ENCODE assay signal across 13 cellular contexts in genomic region chr9:37574241-37574721, GRCh38. TPM values are rescaled to one million over a fixed set of nuclear protein-coding genes. Genes with fewer than 3 reads are reported as not detected.
DNase-seq lines count a peak whose midpoint lies in the region; ATAC-seq, FAIRE-seq and TF ChIP-seq lines count a peak whose summit lies in the region.
"Had no signal": no experiment of that assay in that cellular context is flagged by ENCODE, and none has a peak within 500 bp of the region (broad histone marks: within the 10 kb centered on the region; RNA-seq: fewer than 3 reads in every experiment).

No MANE protein-coding gene starts in this region.

- H4K20me1 ChIP-seq in SK-N-SH (ENCODE audit: insufficient read depth), result no peaks in the 10 kb centered on the region
- H4K20me1 ChIP-seq in astrocyte (ENCODE audit: insufficient read depth, low read length), result peaks cover 26% of the 10 kb centered on the region

- H3K9me2 ChIP-seq in SK-N-SH, result no peaks in the 10 kb centered on the region

- H3K79me2 ChIP-seq in SK-N-SH (ENCODE audit: insufficient read depth) (peaks cover 26% of the 10 kb centered on the region), astrocyte (ENCODE audit: insufficient read depth, low read length) (peaks cover 36% of the 10 kb centered on the region)

- H3K4me2 ChIP-seq in SK-N-SH, result no peak overlapping the region
- peak overlapping the region; percentile 49 for H3K4me2 ChIP-seq in astrocyte (ENCODE audit: low read length)

- CTCF ChIA-PET in SK-N-SH (lab: Yijun Ruan, JAX), result interaction anchor here (0.7 to 1.8 kb wide), 2 partner anchors 9 to 64 kb away, joined by 3 to 7 read pairs; no protein-coding TSS in a partner anchor

- no peak for ATAC-seq in SK-N-SH treated with all-trans-retinoic acid at 6 μM for 48 hours
- ATAC-seq in left colon, result peak; percentile 55
- no peak for ATAC-seq in GM19324 (IDR thresholded peaks at IDR 0.05; ENCODE audit: low FRiP score, unreplicated experiment)
- no peak for ATAC-seq in HG03280 (IDR thresholded peaks at IDR 0.05; ENCODE audit: unreplicated experiment)
- ATAC-seq: HCT116, K562 had no signal

- no peak for TF ChIP-seq EP300 in SK-N-SH (IDR thresholded peaks at IDR 0.05; ENCODE audit: borderline replicate concordance in 1 of 2, low read depth in 1 of 2, low read length in 1 of 2)

- H3K27ac Mint-ChIP-seq in astrocyte (ENCODE audit: unreplicated experiment), result peak overlapping the region; percentile 8
- H3K27ac Mint-ChIP-seq: activated CD4-positive, alpha-beta memory T cell treated with anti-CD3 and anti-CD28 coated beads for 36 hours had no signal

- peaks cover 3 to 7% of the 10 kb centered on the region in 2 experiments for H3K36me3 ChIP-seq in SK-N-SH (replicated peaks in 1 of 2; ENCODE audit: control insufficient read depth in 1 of 2, insufficient read depth in 2 of 2, low read length in 1 of 2)
- no peaks in the 10 kb centered on the region for H3K36me3 ChIP-seq in astrocyte (ENCODE audit: insufficient read depth, low read length)
- no peaks in the 10 kb centered on the region for H3K36me3 ChIP-seq in uterus
- H3K36me3 ChIP-seq in Peyer's patch, result no peaks in the 10 kb centered on the region

- DNase-seq in SK-N-SH (peak; percentile 25), astrocyte (ENCODE audit: low read depth) (no peak), left colon (no peak), uterus (no peak), Peyer's patch (no peak)
- DNase-seq: activated CD4-positive, alpha-beta memory T cell treated with anti-CD3 and anti-CD28 coated beads for 36 hours; OCI-M1 had no signal

- peaks cover 2% of the 10 kb centered on the region for H3K36me3 Mint-ChIP-seq in astrocyte (ENCODE audit: low read depth, unreplicated experiment)

- no peak for TF ChIP-seq CTCF in SK-N-SH (IDR thresholded peaks at IDR 0.05)
- no peak for TF ChIP-seq CTCF in astrocyte (IDR thresholded peaks at IDR 0.05; ENCODE audit: insufficient read depth, low read depth, low read length)
- TF ChIP-seq CTCF in uterus (IDR thresholded peaks at IDR 0.05), result no peak
- no peak for TF ChIP-seq CTCF in Peyer's patch (IDR thresholded peaks at IDR 0.05)

- H2AFZ ChIP-seq in SK-N-SH (ENCODE audit: low read depth) (no peak overlapping the region), astrocyte (ENCODE audit: low read depth, low read length) (no peak overlapping the region)

- POLR2A ChIA-PET in SK-N-SH (lab: Yijun Ruan, JAX), result interaction anchor here (0.6 to 4.0 kb wide), 3 partner anchors 8 to 520 kb away, joined by 3 to 20 read pairs (median 7); partner anchors contain the start of gene TOMM5

- H3K4me1 Mint-ChIP-seq in astrocyte (ENCODE audit: low read depth, unreplicated experiment), result peaks cover 22% of the 10 kb centered on the region

- H3K27me3 ChIP-seq in SK-N-SH (ENCODE audit: insufficient read depth) (no peaks in the 10 kb centered on the region), astrocyte (ENCODE audit: insufficient read depth, low read length) (no peaks in the 10 kb centered on the region), uterus (no peaks in the 10 kb centered on the region), Peyer's patch (no peaks in the 10 kb centered on the region)

- peaks cover 14% of the 10 kb centered on the region for H3F3A ChIP-seq in SK-N-SH (replicated peaks; ENCODE audit: insufficient read depth)

- FAIRE-seq in astrocyte (lab: Jason Lieb, UNC), result no peak
- FAIRE-seq: K562 had no signal

- peaks cover 12 to 15% of the 10 kb centered on the region in 2 experiments; a peak in 3 of 4 replicates for H3K4me1 ChIP-seq in SK-N-SH (ENCODE audit: control insufficient read depth in 1 of 2, insufficient read depth in 2 of 2, low read depth in 1 of 2, low read length in 1 of 2)
- H3K4me1 ChIP-seq in astrocyte (ENCODE audit: insufficient read depth, low read length), result peaks cover 18% of the 10 kb centered on the region
- H3K4me1 ChIP-seq in uterus, result no peaks in the 10 kb centered on the region
- H3K4me1 ChIP-seq in Peyer's patch, result peaks cover 0 to 25% (median 4%) of the 10 kb centered on the region in 4 donors

- H3K4me3 ChIP-seq in SK-N-SH (ENCODE audit: low read depth in 2 of 2, low read length in 1 of 2) (no peak overlapping the region), astrocyte (ENCODE audit: insufficient read depth, low read depth, low read length) (no peak overlapping the region), uterus (no peak overlapping the region), Peyer's patch (no peak overlapping the region)
- H3K4me3 ChIP-seq: K562 had no signal

- H3K27me3 Mint-ChIP-seq in astrocyte (ENCODE audit: low read depth, unreplicated experiment), result no peaks in the 10 kb centered on the region
- H3K27me3 Mint-ChIP-seq: activated CD4-positive, alpha-beta memory T cell treated with anti-CD3 and anti-CD28 coated beads for 36 hours had no signal

- H3K9ac ChIP-seq in SK-N-SH (no peak overlapping the region), astrocyte (ENCODE audit: low read length) (peak overlapping the region; percentile 23)

- H3K4me3 Mint-ChIP-seq in astrocyte (ENCODE audit: unreplicated experiment), result peak overlapping the region; percentile 36
- H3K4me3 Mint-ChIP-seq: activated CD4-positive, alpha-beta memory T cell treated with anti-CD3 and anti-CD28 coated beads for 36 hours had no signal

- H3K27ac ChIP-seq in SK-N-SH (ENCODE audit: low read depth in 2 of 2, low read length in 1 of 2) (peak overlapping the region in 1 of 2 experiments; percentile 87; a peak in 2 of 4 replicates), astrocyte (ENCODE audit: low read depth, low read length) (no peak overlapping the region), uterus (peak overlapping the region; percentile 45 to 83), Peyer's patch (no peak overlapping the region)
- H3K27ac ChIP-seq: coronary artery had no signal

- H3K9me3 Mint-ChIP-seq in astrocyte (ENCODE audit: unreplicated experiment), result no peaks in the 10 kb centered on the region
- H3K9me3 Mint-ChIP-seq: activated CD4-positive, alpha-beta memory T cell treated with anti-CD3 and anti-CD28 coated beads for 36 hours had no signal

- H3K9me3 ChIP-seq in SK-N-SH, result no peaks in the 10 kb centered on the region
- H3K9me3 ChIP-seq in astrocyte (ENCODE audit: insufficient read depth, low read depth, low read length), result no peaks in the 10 kb centered on the region
- no peaks in the 10 kb centered on the region for H3K9me3 ChIP-seq in uterus
- H3K9me3 ChIP-seq in Peyer's patch, result no peaks in the 10 kb centered on the region

- TF ChIP-seq POLR2A in uterus (IDR thresholded peaks at IDR 0.05), result no peak
- TF ChIP-seq POLR2A in Peyer's patch (IDR thresholded peaks at IDR 0.05), result no peak

- TF ChIP-seq RAD21 in SK-N-SH (IDR thresholded peaks at IDR 0.05; ENCODE audit: low read length), result no peak

- intact Hi-C loops in left colon (cut with DNase I, micrococcal nuclease) (loop anchor here in 1 of 2 donors (10.0 kb wide), 1 partner anchor 89 kb away; the partner anchor contains the start of gene POLR1E), uterus (cut with DNase I; ENCODE audit: low total_unique reads) (no loop called here)

- 70% methylated on average over 5 of the region's 5 CpGs for WGBS in SK-N-SH (ENCODE audit: low lambda C conversion rate)

TF ChIP-seq in SK-N-SH, 30 proteins besides CTCF, POLR2A, EP300 and RAD21 (continues in another document):
- no peak for TF ChIP-seq FOXJ3 (CRISPR knock-in tag; IDR thresholded peaks at IDR 0.05)
- no peak for TF ChIP-seq SMC3 (IDR thresholded peaks at IDR 0.05; ENCODE audit: low read depth, low read length)

TF ChIP-seq in SK-N-SH treated with all-trans-retinoic acid at 6 μM for 48 hours, 23 proteins besides CTCF, POLR2A, EP300 and RAD21:
- TF ChIP-seq BACH2 (CRISPR knock-in tag; IDR thresholded peaks at IDR 0.05; ENCODE audit: borderline replicate concordance) (no peak), ZNF565 (CRISPR knock-in tag; conservative IDR thresholded peaks at IDR 0.05; ENCODE audit: low read depth) (no peak), PATZ1 (CRISPR knock-in tag; IDR thresholded peaks at IDR 0.05; ENCODE audit: borderline replicate concordance) (no peak), ZC3H10 (CRISPR knock-in tag; IDR thresholded peaks at IDR 0.05) (no peak), OSR1 (CRISPR knock-in tag; IDR thresholded peaks at IDR 0.05) (no peak), TOX (CRISPR knock-in tag; IDR thresholded peaks at IDR 0.05; ENCODE audit: borderline replicate concordance) (no peak)

RNA-seq across cellular contexts. Expression of gene FBXO10, which starts 1.9 kb away (rescaled TPM):
- polyA plus RNA-seq in SK-N-SH (2012; rRNA removed), result 10.1 and 12.8 TPM in 2 replicates
- polyA plus RNA-seq in SK-N-SH (2012; cell fraction: cytosol; rRNA removed), result 5.0 and 7.8 TPM in 2 replicates
- 26.3 and 29.4 TPM in 2 replicates for polyA plus RNA-seq in SK-N-SH (2012; cell fraction: nucleus; rRNA removed)
- total RNA-seq in astrocyte (11.7 and 12.7 TPM in 2 replicates), left colon (1 to 10 TPM; 4.0 to 4.4 TPM), uterus (10 to 100 TPM in 1 of 4 donors, 1 to 10 TPM in 2, not detected in 1; 2.8 to 12.9 (median 9.4) TPM), Peyer's patch (10 to 100 TPM in 1 of 4 donors, 1 to 10 TPM in 3; 1.6 to 12.4 (median 4.2) TPM)

RNA-seq across cellular contexts. Expression of gene TOMM5, which starts 18.1 kb away (rescaled TPM):
- 215 and 255 TPM in 2 replicates for polyA plus RNA-seq in SK-N-SH (2012; rRNA removed)
- polyA plus RNA-seq in SK-N-SH (2012; cell fraction: cytosol; rRNA removed), result 285 and 368 TPM in 2 replicates
- polyA plus RNA-seq in SK-N-SH (2012; cell fraction: nucleus; rRNA removed), result 62.1 and 68.8 TPM in 2 replicates
- total RNA-seq in astrocyte, result 125 and 137 TPM in 2 replicates
- total RNA-seq in left colon, result 10 to 100 TPM; 49.1 to 58.5 TPM
- total RNA-seq in uterus, result 100 to 1,000 TPM in 2 of 4 donors, 10 to 100 TPM in 2; 58.1 to 136 (median 94.7) TPM
- total RNA-seq in Peyer's patch, result 100 to 1,000 TPM in 2 of 4 donors, 10 to 100 TPM in 2; 26.9 to 116 (median 77.0) TPM

Comparison
In these comparisons a context has a peak if more than half of its experiments do, and no peak if none do; other contexts are left out.
1. H3K27ac ChIP-seq: peak in uterus (2 of 2); none in astrocyte (single experiment) and Peyer's patch (0 of 4).